8 cellular contexts compared by ENCODE assay signal in the genomic region with DNA sequence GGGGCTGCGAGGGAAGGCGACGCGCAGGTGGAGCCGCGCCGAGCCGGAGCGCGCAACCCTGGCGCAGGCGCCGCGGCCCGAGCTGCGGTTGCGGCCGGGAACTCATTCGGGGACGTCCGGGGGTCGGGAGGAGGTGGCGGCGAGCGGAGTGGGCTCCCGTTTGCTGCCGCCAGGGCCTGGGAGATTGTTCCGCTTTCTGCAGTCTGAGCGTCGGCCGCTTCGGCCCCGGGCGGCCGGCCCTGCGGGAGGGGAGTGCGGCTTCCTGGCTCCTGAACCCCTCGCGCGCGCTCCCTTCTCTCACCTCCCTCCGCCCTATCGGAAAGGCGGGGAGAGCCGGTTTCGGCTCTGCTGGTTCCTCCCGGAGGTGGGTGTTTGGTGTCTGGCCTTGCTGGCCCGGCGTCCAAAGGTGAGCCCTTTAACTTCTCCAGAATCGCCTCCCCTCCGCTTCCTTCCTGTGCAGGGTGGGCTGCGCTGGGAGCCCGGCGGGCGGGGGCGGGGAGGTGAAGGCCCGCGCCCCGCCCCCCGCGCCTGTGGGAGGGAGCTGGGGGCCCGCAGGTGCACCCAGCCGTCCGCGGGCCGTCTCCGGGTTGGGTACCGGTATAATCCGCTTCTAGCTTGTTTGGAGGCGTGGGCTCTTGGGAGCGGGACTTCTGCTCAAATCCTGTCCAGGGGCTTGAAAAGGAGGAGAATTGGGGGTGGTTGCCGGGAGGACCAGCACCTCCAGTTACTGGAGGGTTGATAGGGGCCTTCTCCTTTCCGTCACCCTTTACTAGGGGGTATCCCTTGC. TPM values are rescaled to one million over a fixed set of nuclear protein-coding genes. Genes with fewer than 3 reads are reported as not detected.
A peak's percentile ranks its signal among the peaks of the same experiment; 100 is the strongest.
DNase-seq lines count a peak whose midpoint lies in the region; ATAC-seq and TF ChIP-seq lines count a peak whose summit lies in the region.

No MANE protein-coding gene starts in this region.

- CTCF ChIA-PET in CD8-positive, alpha-beta T cell (lab: Charles Lee): interaction anchor here (1.1 to 4.7 kb wide), 6 partner anchors 16 to 166 kb away, joined by 3 to 18 read pairs (median 4); no protein-coding TSS in a partner anchor

- peak overlapping the region; percentile 90 for H3K27ac Mint-ChIP-seq in CD8-positive, alpha-beta T cell
- H3K27ac Mint-ChIP-seq in activated T-cell treated with anti-CD3 and anti-CD28 coated beads, Interleukin-2, amount 50 U/mL, for 24 hours: peak overlapping the region; percentile 70

- peak; percentile 60 for ATAC-seq in CD8-positive, alpha-beta T cell
- peak; percentile 61 for ATAC-seq in GM19324 (IDR thresholded peaks at IDR 0.05; ENCODE audit: low FRiP score, unreplicated experiment)
- peak; percentile 59 for ATAC-seq in HG03439 (IDR thresholded peaks at IDR 0.05; ENCODE audit: unreplicated experiment)
- ATAC-seq in thoracic aorta (ENCODE audit: insufficient number of reproducible peaks, low FRiP score, low read depth): no peak

- peak overlapping the region; percentile 80 for H3K4me2 ChIP-seq in OCI-LY1 (ENCODE audit: low read length)
- H3K4me2 ChIP-seq in fibroblast of lung (ENCODE audit: extremely low read depth, insufficient read depth, low read length): peak overlapping the region; percentile 74

- peaks cover 15% of the 10 kb centered on the region; the same call in 1 of the 2 replicates for H3K79me2 ChIP-seq in OCI-LY1 (ENCODE audit: insufficient read depth, low read length)
- no peaks in the 10 kb centered on the region for H3K79me2 ChIP-seq in fibroblast of lung (ENCODE audit: control insufficient read depth, insufficient read depth, low read length)

- no peaks in the 10 kb centered on the region for H4K20me1 ChIP-seq in OCI-LY1 (ENCODE audit: insufficient read depth, low read length)
- H4K20me1 ChIP-seq in fibroblast of lung (ENCODE audit: control insufficient read depth, extremely low read depth, insufficient read depth, low read length): no peaks in the 10 kb centered on the region

- H3K4me1 Mint-ChIP-seq in CD8-positive, alpha-beta T cell (ENCODE audit: low read depth): peaks cover 42% of the 10 kb centered on the region
- peaks cover 35% of the 10 kb centered on the region for H3K4me1 Mint-ChIP-seq in activated T-cell treated with anti-CD3 and anti-CD28 coated beads, Interleukin-2, amount 50 U/mL, for 24 hours (ENCODE audit: low read depth)

- no peaks in the 10 kb centered on the region for H3F3A ChIP-seq in OCI-LY1 (ENCODE audit: insufficient read depth, low read length)

- H3K36me3 Mint-ChIP-seq in CD8-positive, alpha-beta T cell: peaks cover 9% of the 10 kb centered on the region
- peaks cover 3% of the 10 kb centered on the region for H3K36me3 Mint-ChIP-seq in activated T-cell treated with anti-CD3 and anti-CD28 coated beads, Interleukin-2, amount 50 U/mL, for 24 hours (ENCODE audit: low read depth)

- TF ChIP-seq CTCF in CD8-positive, alpha-beta T cell (IDR thresholded peaks at IDR 0.05): no peak
- TF ChIP-seq CTCF in OCI-LY1 (IDR thresholded peaks at IDR 0.05; ENCODE audit: low read length) (no peak), fibroblast of lung (conservative IDR thresholded peaks at IDR 0.05 in 1 of 2, IDR thresholded peaks at IDR 0.05 in 1 of 2; ENCODE audit: low read depth in 1 of 2, low read length in 2 of 2) (peak in 1 of 2 donors; percentile 2), thoracic aorta (IDR thresholded peaks at IDR 0.05) (peak; percentile 23)

- H3K9me3 ChIP-seq in CD8-positive, alpha-beta T cell (ENCODE audit: low read length): no peaks in the 10 kb centered on the region
- H3K9me3 ChIP-seq in OCI-LY1 (ENCODE audit: low read length) (no peaks in the 10 kb centered on the region), fibroblast of lung (ENCODE audit: control insufficient read depth, insufficient read depth, low read depth, low read length) (no peaks in the 10 kb centered on the region), neuron (ENCODE audit: low read length) (peaks cover 2% of the 10 kb centered on the region), thoracic aorta (no peaks in the 10 kb centered on the region)

- H3K9ac ChIP-seq in OCI-LY1 (ENCODE audit: low read length) (peak overlapping the region; percentile 87), fibroblast of lung (ENCODE audit: insufficient read depth, low read length) (peak overlapping the region; percentile 70)

- H3K27me3 ChIP-seq in CD8-positive, alpha-beta T cell (ENCODE audit: insufficient read depth, low read length): no peaks in the 10 kb centered on the region
- no peaks in the 10 kb centered on the region for H3K27me3 ChIP-seq in OCI-LY1 (ENCODE audit: insufficient read depth, low read length)
- H3K27me3 ChIP-seq in fibroblast of lung (ENCODE audit: control insufficient read depth, insufficient read depth, low read length): no peaks in the 10 kb centered on the region
- H3K27me3 ChIP-seq in neuron (ENCODE audit: insufficient read depth, low read length): no peaks in the 10 kb centered on the region
- no peaks in the 10 kb centered on the region for H3K27me3 ChIP-seq in thoracic aorta (replicated peaks; ENCODE audit: insufficient read depth)

- intact Hi-C loops in CD8-positive, alpha-beta T cell (cut with DNase I, micrococcal nuclease): loop anchor here (1.0 to 2.0 kb wide), 5 partner anchors 17 to 174 kb away; partner anchors contain the start of gene ZNF326 (in 2 of the 2)

- peak; percentile 16 to 78 (median 61) for DNase-seq in CD8-positive, alpha-beta T cell
- peak; percentile 80 for DNase-seq in activated T-cell treated with anti-CD3 and anti-CD28 coated beads, Interleukin-2, amount 50 U/mL, for 24 hours
- DNase-seq in fibroblast of lung (ENCODE audit: low read depth in 2 of 2): peak; percentile 20 to 48
- DNase-seq in thoracic aorta (ENCODE audit: low spot score): no peak

- no peaks in the 10 kb centered on the region for H3K27me3 Mint-ChIP-seq in CD8-positive, alpha-beta T cell (ENCODE audit: low read depth)
- H3K27me3 Mint-ChIP-seq in activated T-cell treated with anti-CD3 and anti-CD28 coated beads, Interleukin-2, amount 50 U/mL, for 24 hours: no peaks in the 10 kb centered on the region

- no peaks in the 10 kb centered on the region for H3K9me2 ChIP-seq in OCI-LY1 (ENCODE audit: low read depth, low read length)

- H3K4me3 Mint-ChIP-seq in CD8-positive, alpha-beta T cell: peak overlapping the region; percentile 87
- H3K4me3 Mint-ChIP-seq in activated T-cell treated with anti-CD3 and anti-CD28 coated beads, Interleukin-2, amount 50 U/mL, for 24 hours: peak overlapping the region; percentile 80

- no peaks in the 10 kb centered on the region for H3K9me3 Mint-ChIP-seq in CD8-positive, alpha-beta T cell
- H3K9me3 Mint-ChIP-seq in activated T-cell treated with anti-CD3 and anti-CD28 coated beads, Interleukin-2, amount 50 U/mL, for 24 hours: no peaks in the 10 kb centered on the region

- H3K36me3 ChIP-seq in CD8-positive, alpha-beta T cell (ENCODE audit: insufficient read depth, low read length): no peaks in the 10 kb centered on the region
- peaks cover 8% of the 10 kb centered on the region for H3K36me3 ChIP-seq in OCI-LY1 (ENCODE audit: insufficient read depth, low read length)
- H3K36me3 ChIP-seq in fibroblast of lung (ENCODE audit: control insufficient read depth, insufficient read depth, low read length): no peaks in the 10 kb centered on the region
- peaks cover 13% of the 10 kb centered on the region for H3K36me3 ChIP-seq in neuron (ENCODE audit: insufficient read depth, low read length)
- H3K36me3 ChIP-seq in thoracic aorta: no peaks in the 10 kb centered on the region

- H3K4me3 ChIP-seq in CD8-positive, alpha-beta T cell (ENCODE audit: low read depth, low read length): peak overlapping the region; percentile 82
- H3K4me3 ChIP-seq in OCI-LY1 (ENCODE audit: low read depth, low read length, poor library complexity, severe bottlenecking) (peak overlapping the region; percentile 84), fibroblast of lung (replicated peaks in 1 of 4; ENCODE audit: control extremely low read depth in 1 of 4, insufficient read depth in 1 of 4, low read depth in 3 of 4, low read length in 4 of 4) (peak overlapping the region; percentile 62 to 74 (median 64)), neuron (ENCODE audit: low read length) (peak overlapping the region; percentile 63), thoracic aorta (peak overlapping the region; percentile 94)

- POLR2A ChIA-PET in CD8-positive, alpha-beta T cell (lab: Charles Lee): interaction anchor here (0.6 to 4.1 kb wide), 14 partner anchors 15 to 931 kb away, joined by 3 to 50 read pairs (median 4); partner anchors contain the start of gene GTF2B

- H2AFZ ChIP-seq in OCI-LY1 (ENCODE audit: low read length): no peak overlapping the region; the same call in 1 of the 2 replicates
- H2AFZ ChIP-seq in fibroblast of lung (ENCODE audit: low read length): peak overlapping the region; percentile 69
- peak overlapping the region; percentile 43 for H2AFZ ChIP-seq in neuron (ENCODE audit: low read depth, low read length)

- peak overlapping the region; percentile 63 for H3K27ac ChIP-seq in CD8-positive, alpha-beta T cell (ENCODE audit: low read depth, low read length)
- peak overlapping the region; percentile 91 for H3K27ac ChIP-seq in OCI-LY1 (ENCODE audit: low read depth, low read length, poor library complexity, severe bottlenecking)
- H3K27ac ChIP-seq in fibroblast of lung (ENCODE audit: insufficient read depth, low read length): peak overlapping the region; percentile 23
- peak overlapping the region in 1 of 2 donors; percentile 36 for H3K27ac ChIP-seq in thoracic aorta

- H3K4me1 ChIP-seq in CD8-positive, alpha-beta T cell (ENCODE audit: insufficient read depth, low read length): peaks cover 23% of the 10 kb centered on the region
- H3K4me1 ChIP-seq in OCI-LY1 (ENCODE audit: insufficient read depth, low read length, severe bottlenecking) (peaks cover 40% of the 10 kb centered on the region), fibroblast of lung (ENCODE audit: control insufficient read depth, extremely low read depth, insufficient read depth, low read length) (no peaks in the 10 kb centered on the region), neuron (ENCODE audit: insufficient read depth, low read length) (peaks cover 37% of the 10 kb centered on the region), thoracic aorta (ENCODE audit: control insufficient read depth in 1 of 2, low read depth in 2 of 2) (peaks cover 0 to 13% of the 10 kb centered on the region in 2 donors)

RNA-seq across cellular contexts. Expression of gene LRRC8D, which starts 0.7 kb away (rescaled TPM):
- 10 to 100 TPM; 14.2 to 16.9 TPM for total RNA-seq in CD8-positive, alpha-beta T cell
- total RNA-seq in fibroblast of lung (28.8 and 41.0 TPM in 2 replicates), thoracic aorta (10 to 100 TPM in 1 of 2 donors, 1 to 10 TPM in 1; 8.8 to 10.7 TPM)
- 40.0 and 58.1 TPM in 2 replicates for polyA plus RNA-seq in fibroblast of lung
- 21.9 and 30.3 TPM in 2 replicates for polyA plus RNA-seq in fibroblast of lung (2012)
- polyA minus RNA-seq in fibroblast of lung (ENCODE audit: low replicate concordance): 16.8 and 22.9 TPM in 2 replicates
